In genomic region chr1:51989582-51990477, GRCh38 we compare ENCODE assay signal across 8 cellular contexts. TPM values are rescaled to one million over a fixed set of nuclear protein-coding genes. Genes with fewer than 3 reads are reported as not detected.
A peak's percentile ranks its signal among the peaks of the same experiment; 100 is the strongest.
DNase-seq lines count a peak whose midpoint lies in the region; ATAC-seq and TF ChIP-seq lines count a peak whose summit lies in the region.

No MANE protein-coding gene starts in this region.

- TF ChIP-seq CTCF in 22Rv1 (IDR thresholded peaks at IDR 0.05), result no peak
- TF ChIP-seq CTCF in brain microvascular endothelial cell (IDR thresholded peaks at IDR 0.05; ENCODE audit: low read depth, low read length, missing control alignments), result no peak

- no peaks in the 10 kb centered on the region; the same call in 1 of the 2 replicates for H3K4me1 ChIP-seq in HAP-1
- peaks cover 4% of the 10 kb centered on the region for H3K4me1 ChIP-seq in mesendoderm (ENCODE audit: control insufficient read depth, low read depth, low read length)

- peaks cover 10% of the 10 kb centered on the region for H3K79me1 ChIP-seq in mesendoderm (ENCODE audit: low read length)

- peak overlapping the region; percentile 94 for H3K18ac ChIP-seq in mesendoderm (ENCODE audit: low read length)

- no peak overlapping the region for H3K23ac ChIP-seq in mesendoderm (ENCODE audit: low read length)

- no CpG with 5 or more reads among the region's 47 CpGs for WGBS in mesendoderm (ENCODE audit: extremely low coverage, insufficient coverage, low lambda C conversion rate)

- H3K9me3 ChIP-seq in HAP-1, result no peaks in the 10 kb centered on the region

- H3K4ac ChIP-seq in mesendoderm (ENCODE audit: low read depth, low read length), result peak overlapping the region; percentile 65

- ATAC-seq in GM21786 (IDR thresholded peaks at IDR 0.05; ENCODE audit: unreplicated experiment), result no peak
- no peak for ATAC-seq in HG03354 (IDR thresholded peaks at IDR 0.05; ENCODE audit: poor library complexity, severe bottlenecking, unreplicated experiment)

- H2AK5ac ChIP-seq in mesendoderm (ENCODE audit: low read length), result no peak overlapping the region

- H3K56ac ChIP-seq in mesendoderm (ENCODE audit: low read length), result peak overlapping the region; percentile 91

- H3K36me3 ChIP-seq in HAP-1 (replicated peaks), result peaks cover 4% of the 10 kb centered on the region; the same call in 1 of the 2 replicates
- H3K36me3 ChIP-seq in brain microvascular endothelial cell (replicated peaks), result no peaks in the 10 kb centered on the region
- H3K36me3 ChIP-seq in mesendoderm (ENCODE audit: control insufficient read depth, insufficient read depth, low read length), result peaks cover 1% of the 10 kb centered on the region

- peaks cover 10% of the 10 kb centered on the region for H3K79me2 ChIP-seq in mesendoderm (ENCODE audit: control insufficient read depth, insufficient read depth, low read length)

- H3K27ac ChIP-seq in 22Rv1 (peak overlapping the region; percentile 43; the same call in 1 of the 2 replicates), brain microvascular endothelial cell (no peak overlapping the region), mesendoderm (ENCODE audit: low read depth, low read length) (peak overlapping the region; percentile 49)

- H3K4me3 ChIP-seq in HAP-1, result peak overlapping the region; percentile 50
- peak overlapping the region; percentile 62 for H3K4me3 ChIP-seq in brain microvascular endothelial cell (ENCODE audit: low read depth, low read length)
- peak overlapping the region; percentile 81 for H3K4me3 ChIP-seq in mesendoderm (ENCODE audit: low read length)

- in situ Hi-C loops in HAP-1 (cut with MboI; ENCODE audit: low sequenced_read_pairs) (no loop called here), brain microvascular endothelial cell (cut with HindIII; ENCODE audit: low pct_ligation_motif_present, low sequenced_read_pairs) (no loop called here)

- H4K8ac ChIP-seq in mesendoderm (ENCODE audit: low read depth, low read length), result no peak overlapping the region

- peak in 1 of 2 experiments; percentile 32 for DNase-seq in HAP-1 (ENCODE audit: low spot score in 2 of 2)
- DNase-seq in brain microvascular endothelial cell, result no peak
- peak; percentile 25 for DNase-seq in mesendoderm
- DNase-seq in NCI-H226, result no peak
- DNase-seq in Kasumi-1 (lab: John Stamatoyannopoulos, UW), result no peak

- peak overlapping the region; percentile 87 for H2BK15ac ChIP-seq in mesendoderm (replicated peaks; ENCODE audit: low read depth)

- H4K5ac ChIP-seq in mesendoderm (ENCODE audit: low read length), result no peak overlapping the region

- peak overlapping the region; percentile 78 for H3K4me2 ChIP-seq in mesendoderm (ENCODE audit: low read length)

- H2BK120ac ChIP-seq in mesendoderm (ENCODE audit: low read depth, low read length), result peak overlapping the region; percentile 75

- H2BK5ac ChIP-seq in mesendoderm (ENCODE audit: low read length), result peak overlapping the region; percentile 70

- H3K27me3 ChIP-seq in HAP-1 (ENCODE audit: low read depth), result no peaks in the 10 kb centered on the region
- no peaks in the 10 kb centered on the region for H3K27me3 ChIP-seq in brain microvascular endothelial cell (replicated peaks)
- H3K27me3 ChIP-seq in mesendoderm (ENCODE audit: insufficient read depth, low read length, poor library complexity), result no peaks in the 10 kb centered on the region

- H3K9ac ChIP-seq in mesendoderm (ENCODE audit: low read length), result peak overlapping the region; percentile 88

RNA-seq across cellular contexts. Expression of gene RAB3B, which starts 0.7 kb away (rescaled TPM):
- 10.5 TPM for polyA plus RNA-seq in mesendoderm (2013, experiment 1 of 2)
- 10.4 TPM for polyA plus RNA-seq in mesendoderm (2013, experiment 2 of 2)

RNA-seq across cellular contexts. Expression of gene KTI12, which starts 43.8 kb away (rescaled TPM):
- 9.4 TPM for polyA plus RNA-seq in mesendoderm (2013, experiment 1 of 2)
- 9.2 TPM for polyA plus RNA-seq in mesendoderm (2013, experiment 2 of 2)
